In genomic region chr1:22832414-22832786, GRCh38 we compare ENCODE assay signal across 16 cellular contexts.
DNase-seq lines count a peak whose midpoint lies in the region; ATAC-seq and TF ChIP-seq lines count a peak whose summit lies in the region.
"Had no signal": no experiment of that assay in that cellular context is flagged by ENCODE, and none has a peak within 500 bp of the region (broad histone marks: within the 10 kb centered on the region; RNA-seq: fewer than 3 reads in every experiment).

No MANE protein-coding gene starts in this region.

- CTCF ChIA-PET in AG04450 (lab: Charles Lee): interaction anchor here (0.6 to 2.3 kb wide), 2 partner anchors 30 to 101 kb away, joined by 3 to 5 read pairs; no protein-coding TSS in a partner anchor

- no peak for TF ChIP-seq CTCF in AG04450 (IDR thresholded peaks at IDR 0.05; ENCODE audit: low read depth, low read length)
- TF ChIP-seq CTCF in brain (conservative IDR thresholded peaks at IDR 0.05): no peak
- no peak for TF ChIP-seq CTCF in kidney epithelial cell (IDR thresholded peaks at IDR 0.05; ENCODE audit: insufficient read depth, low read length, poor library complexity, severe bottlenecking)
- no peak for TF ChIP-seq CTCF in upper lobe of right lung (IDR thresholded peaks at IDR 0.05)
- no peak for TF ChIP-seq CTCF in right atrium auricular region (IDR thresholded peaks at IDR 0.05)

- H3K36me3 ChIP-seq in kidney epithelial cell (ENCODE audit: control insufficient read depth, insufficient read depth, low read length) (peaks cover 1% of the 10 kb centered on the region), upper lobe of right lung (no peaks in the 10 kb centered on the region), right atrium auricular region (no peaks in the 10 kb centered on the region)
- H3K36me3 ChIP-seq: ascending aorta, pancreas, Peyer's patch, uterus had no signal

- DNase-seq in AG04450 (ENCODE audit: low read depth, low spot score) (peak; percentile 10), HK-2 (ENCODE audit: unreplicated experiment) (peak; percentile 51), kidney epithelial cell (ENCODE audit: low read depth) (peak; percentile 59), MV-4-11 (lab: John Stamatoyannopoulos, UW) (no peak), upper lobe of right lung (no peak), right atrium auricular region (ENCODE audit: low spot score) (no peak)
- DNase-seq: DMS79 treated with DMSO at 0.1 percent for 48 hours, NCI-H1436, uterus had no signal

- H3K4me1 Mint-ChIP-seq in brain: peaks cover 89% of the 10 kb centered on the region
- H3K4me1 Mint-ChIP-seq: B cell had no signal

- no peaks in the 10 kb centered on the region for H3K4me1 ChIP-seq in upper lobe of right lung
- peaks cover 0 to 16% of the 10 kb centered on the region in 2 donors for H3K4me1 ChIP-seq in right atrium auricular region
- H3K4me1 ChIP-seq: ascending aorta, Peyer's patch, uterus had no signal

- POLR2A ChIA-PET in AG04450 (lab: Yijun Ruan, JAX): no interaction called here

- H3K9me3 Mint-ChIP-seq in brain: peaks cover 0 to 2% (median 0%) of the 10 kb centered on the region in 5 experiments
- H3K9me3 Mint-ChIP-seq: GM23338 had no signal

- no peak overlapping the region for H3K4me3 Mint-ChIP-seq in brain
- H3K4me3 Mint-ChIP-seq: B cell, GM23338 had no signal

- no peaks in the 10 kb centered on the region for H3K36me3 Mint-ChIP-seq in brain

- intact Hi-C loops in upper lobe of right lung (cut with DNase I): no loop called here

- H3K27me3 ChIP-seq in AG04450 (ENCODE audit: control insufficient read depth, insufficient read depth, low read length) (no peaks in the 10 kb centered on the region), kidney epithelial cell (ENCODE audit: control insufficient read depth, insufficient read depth, low read length) (no peaks in the 10 kb centered on the region), upper lobe of right lung (no peaks in the 10 kb centered on the region), right atrium auricular region (no peaks in the 10 kb centered on the region)
- H3K27me3 ChIP-seq: ascending aorta, pancreas, Peyer's patch, uterus had no signal

- no peaks in the 10 kb centered on the region for H3K27me3 Mint-ChIP-seq in brain

- H3K4me3 ChIP-seq in AG04450 (ENCODE audit: low read depth, low read length): no peak overlapping the region
- H3K4me3 ChIP-seq in kidney epithelial cell (ENCODE audit: low read depth, low read length): no peak overlapping the region
- no peak overlapping the region for H3K4me3 ChIP-seq in upper lobe of right lung
- no peak overlapping the region for H3K4me3 ChIP-seq in right atrium auricular region
- H3K4me3 ChIP-seq: ascending aorta, GM23338, pancreas, Peyer's patch, uterus had no signal

- H3K9me3 ChIP-seq in AG04450 (ENCODE audit: control insufficient read depth, insufficient read depth, low read length): no peaks in the 10 kb centered on the region
- H3K9me3 ChIP-seq in upper lobe of right lung: no peaks in the 10 kb centered on the region
- no peaks in the 10 kb centered on the region for H3K9me3 ChIP-seq in right atrium auricular region
- H3K9me3 ChIP-seq: ascending aorta, pancreas, Peyer's patch, uterus had no signal

- peak overlapping the region in 3 of 5 experiments; percentile 30 to 78 (median 60) for H3K27ac Mint-ChIP-seq in brain
- H3K27ac Mint-ChIP-seq: B cell, GM23338 had no signal

- no peak for ATAC-seq in upper lobe of right lung
- ATAC-seq in HG03196 (IDR thresholded peaks at IDR 0.05; ENCODE audit: unreplicated experiment): no peak
- ATAC-seq: GM23338 had no signal

- H3K27ac ChIP-seq in AG04450 (ENCODE audit: low read depth, low read length): peak overlapping the region; percentile 77
- no peak overlapping the region for H3K27ac ChIP-seq in upper lobe of right lung
- no peak overlapping the region for H3K27ac ChIP-seq in right atrium auricular region
- H3K27ac ChIP-seq: ascending aorta, pancreas, uterus had no signal

Comparison
In these comparisons a context has a peak if more than half of its experiments do, and no peak if none do; other contexts are left out.
1. DNase-seq: peak in AG04450 (single experiment), HK-2 (single experiment) and kidney epithelial cell (single experiment); none in MV-4-11 (single experiment), upper lobe of right lung (single experiment) and right atrium auricular region (single experiment).